ENCODE assay signal across 8 cellular contexts in genomic region chr1:84078108-84078823, GRCh38.
A peak's percentile ranks its signal among the peaks of the same experiment; 100 is the strongest.
DNase-seq lines count a peak whose midpoint lies in the region; ATAC-seq, FAIRE-seq and TF ChIP-seq lines count a peak whose summit lies in the region.

No MANE protein-coding gene starts in this region.

- DNase-seq in NCI-H69 (lab: John Stamatoyannopoulos, UW) (peak; percentile 71), bronchial epithelial cell (ENCODE audit: low read depth) (no peak), kidney glomerular epithelial cell (lab: John Stamatoyannopoulos, UW) (peak; percentile 42), SIG-M5 treated with dmso at 0.1 percent for 504 hours (lab: John Stamatoyannopoulos, UW; ENCODE audit: unreplicated experiment) (no peak)
- DNase-seq in stimulated activated effector memory CD8-positive, alpha-beta T cell treated with anti-CD3 and anti-CD28 coated beads, Interleukin-12 subunit alpha, Interleukin-12 subunit beta, amount 100 ng/mL, for 72 hours (ENCODE audit: low spot score in 2 of 2), result no peak

- peak overlapping the region; percentile 62 for H3K4me3 ChIP-seq in bronchial epithelial cell (ENCODE audit: low read depth, low read length)

- peaks cover 14% of the 10 kb centered on the region for H3K4me1 Mint-ChIP-seq in stimulated activated effector memory CD8-positive, alpha-beta T cell treated with anti-CD3 and anti-CD28 coated beads, Interleukin-12 subunit alpha, Interleukin-12 subunit beta, amount 100 ng/mL, for 72 hours

- no peaks in the 10 kb centered on the region for H3K9me3 Mint-ChIP-seq in stimulated activated effector memory CD8-positive, alpha-beta T cell treated with anti-CD3 and anti-CD28 coated beads, Interleukin-12 subunit alpha, Interleukin-12 subunit beta, amount 100 ng/mL, for 72 hours

- ATAC-seq in GM18519 (IDR thresholded peaks at IDR 0.05; ENCODE audit: low FRiP score, unreplicated experiment) (peak; percentile 32), HG02970 (IDR thresholded peaks at IDR 0.05; ENCODE audit: low FRiP score, unreplicated experiment) (peak; percentile 38)
- peak; percentile 69 for ATAC-seq in stimulated activated effector memory CD8-positive, alpha-beta T cell treated with anti-CD3 and anti-CD28 coated beads, Interleukin-12 subunit alpha, Interleukin-12 subunit beta, amount 100 ng/mL, for 72 hours

- no peak for TF ChIP-seq CTCF in C4-2B (conservative IDR thresholded peaks at IDR 0.05)
- no peak for TF ChIP-seq CTCF in bronchial epithelial cell (IDR thresholded peaks at IDR 0.05; ENCODE audit: insufficient read depth, low read length, severe bottlenecking)

- FAIRE-seq in bronchial epithelial cell (lab: Jason Lieb, UNC), result no peak

- H3K27ac ChIP-seq in C4-2B, result peak overlapping the region; percentile 77

- H3K27ac Mint-ChIP-seq in stimulated activated effector memory CD8-positive, alpha-beta T cell treated with anti-CD3 and anti-CD28 coated beads, Interleukin-12 subunit alpha, Interleukin-12 subunit beta, amount 100 ng/mL, for 72 hours, result peak overlapping the region; percentile 85

- peak overlapping the region; percentile 82 for H3K4me3 Mint-ChIP-seq in stimulated activated effector memory CD8-positive, alpha-beta T cell treated with anti-CD3 and anti-CD28 coated beads, Interleukin-12 subunit alpha, Interleukin-12 subunit beta, amount 100 ng/mL, for 72 hours

- no peaks in the 10 kb centered on the region for H3K36me3 Mint-ChIP-seq in stimulated activated effector memory CD8-positive, alpha-beta T cell treated with anti-CD3 and anti-CD28 coated beads, Interleukin-12 subunit alpha, Interleukin-12 subunit beta, amount 100 ng/mL, for 72 hours

- H3K36me3 ChIP-seq in bronchial epithelial cell (ENCODE audit: control insufficient read depth, insufficient read depth, low read length), result no peaks in the 10 kb centered on the region

- no peaks in the 10 kb centered on the region for H3K27me3 ChIP-seq in bronchial epithelial cell (ENCODE audit: control insufficient read depth, insufficient read depth, low read length)

Comparison
In these comparisons a context has a peak if more than half of its experiments do, and no peak if none do; other contexts are left out.
1. DNase-seq: peak in NCI-H69 (single experiment) and kidney glomerular epithelial cell (single experiment); none in bronchial epithelial cell (single experiment), stimulated activated effector memory CD8-positive, alpha-beta T cell treated with anti-CD3 and anti-CD28 coated beads, Interleukin-12 subunit alpha, Interleukin-12 subunit beta, amount 100 ng/mL, for 72 hours (0 of 2) and SIG-M5 treated with dmso at 0.1 percent for 504 hours (single experiment).
2. Peak in every context shown above with its lines, with median percentiles within 50 percentile points of each other: ATAC-seq.